ENCODE assay signal across 9 cellular contexts in genomic region chr10:31458974-31459373, GRCh38.
"Had no signal": no experiment of that assay in that cellular context is flagged by ENCODE, and none has a peak within 500 bp of the region (broad histone marks: within the 10 kb centered on the region; RNA-seq: fewer than 3 reads in every experiment).

No MANE protein-coding gene starts in this region.

- H2AFZ ChIP-seq: GM23248 had no signal

- FAIRE-seq: HTR-8/SVneo, K562 had no signal

- H3K4me3 ChIP-seq: GM23248, HAP-1, K562 had no signal

- H3K9ac ChIP-seq: GM23248 had no signal

- ATAC-seq: HCT116, K562 had no signal

- H3K4me1 ChIP-seq: HAP-1 had no signal

- DNase-seq: GM23248, GOT3, H7, IMR-90, KG1 had no signal

- H3K27ac ChIP-seq: GM23248 had no signal

- H3K9me3 ChIP-seq: HAP-1 had no signal
